Comparison of ENCODE assay signal across 20 cellular contexts in genomic region chr5:90050135-90050534, GRCh38.
"Had no signal": no experiment of that assay in that cellular context is flagged by ENCODE, and none has a peak within 500 bp of the region (broad histone marks: within the 10 kb centered on the region; RNA-seq: fewer than 3 reads in every experiment).

No MANE protein-coding gene starts in this region.

- H3K9me3 ChIP-seq: prostate gland had no signal

- H3K4me1 Mint-ChIP-seq: activated B cell treated with CpG ODN at 0.5 μM for 24 hours; activated CD4-positive, alpha-beta T cell treated with anti-CD3 and anti-CD28 coated beads, Interleukin-2, amount 10 ng/mL, durations not matched to agents 7 days and 5 days; activated naive CD8-positive, alpha-beta T cell treated with anti-CD3 and anti-CD28 coated beads, Interleukin-2, amount 10 ng/mL, durations not matched to agents 7 days and 5 days; nephron; T-helper 17 cell had no signal

- H3K4me1 ChIP-seq: heart right ventricle, prostate gland, tibial nerve had no signal

- H3K4me3 ChIP-seq: gastroesophageal sphincter, heart right ventricle, prostate gland, skin epidermis, tibial nerve had no signal

- H3K27ac ChIP-seq: brain microvascular endothelial cell, gastroesophageal sphincter, heart right ventricle, prostate gland, skin epidermis, tibial nerve had no signal

- FAIRE-seq: islet of Langerhans, TTC549 had no signal

- H3K27me3 Mint-ChIP-seq: activated CD4-positive, alpha-beta T cell treated with anti-CD3 and anti-CD28 coated beads, Interleukin-2, amount 10 ng/mL, durations not matched to agents 7 days and 5 days; activated naive CD8-positive, alpha-beta T cell treated with anti-CD3 and anti-CD28 coated beads, Interleukin-2, amount 10 ng/mL, durations not matched to agents 7 days and 5 days; dendritic cell treated with granulocyte-macrophage colony-stimulating factor and Interleukin-4, amounts not matched to agents 40 ng/mL and 50 ng/mL, for 4 days; effector memory CD8-positive, alpha-beta T cell; T-helper 17 cell had no signal

- H3K27ac Mint-ChIP-seq: activated B cell treated with CpG ODN at 0.5 μM for 24 hours; activated CD4-positive, alpha-beta T cell treated with anti-CD3 and anti-CD28 coated beads, Interleukin-2, amount 10 ng/mL, durations not matched to agents 7 days and 5 days; activated naive CD8-positive, alpha-beta T cell treated with anti-CD3 and anti-CD28 coated beads, Interleukin-2, amount 10 ng/mL, durations not matched to agents 7 days and 5 days; dendritic cell treated with granulocyte-macrophage colony-stimulating factor and Interleukin-4, amounts not matched to agents 40 ng/mL and 50 ng/mL, for 4 days; effector memory CD8-positive, alpha-beta T cell; nephron; T-helper 17 cell had no signal

- H3K36me3 ChIP-seq: brain microvascular endothelial cell, gastroesophageal sphincter, heart right ventricle, prostate gland, tibial nerve had no signal

- DNase-seq: activated B cell treated with CpG ODN at 0.5 μM for 24 hours; activated CD4-positive, alpha-beta T cell treated with anti-CD3 and anti-CD28 coated beads, Interleukin-2, amount 10 ng/mL, durations not matched to agents 7 days and 5 days; activated naive CD4-positive, alpha-beta T cell; activated naive CD8-positive, alpha-beta T cell treated with anti-CD3 and anti-CD28 coated beads, Interleukin-2, amount 10 ng/mL, durations not matched to agents 7 days and 5 days; brain microvascular endothelial cell; effector memory CD8-positive, alpha-beta T cell; heart right ventricle; nucleus accumbens; right cardiac atrium; stimulated activated CD4-positive, alpha-beta T cell treated with anti-CD3 and anti-CD28 coated beads, Interleukin-4, amount 100 ng/mL, for 24 hours; stimulated activated naive CD4-positive, alpha-beta T cell; T-helper 17 cell had no signal

- H3K4me3 Mint-ChIP-seq: activated B cell treated with CpG ODN at 0.5 μM for 24 hours; activated CD4-positive, alpha-beta T cell treated with anti-CD3 and anti-CD28 coated beads, Interleukin-2, amount 10 ng/mL, durations not matched to agents 7 days and 5 days; activated naive CD8-positive, alpha-beta T cell treated with anti-CD3 and anti-CD28 coated beads, Interleukin-2, amount 10 ng/mL, durations not matched to agents 7 days and 5 days; dendritic cell treated with granulocyte-macrophage colony-stimulating factor and Interleukin-4, amounts not matched to agents 40 ng/mL and 50 ng/mL, for 4 days; effector memory CD8-positive, alpha-beta T cell; nephron; T-helper 17 cell had no signal

- H3K36me3 Mint-ChIP-seq: activated naive CD8-positive, alpha-beta T cell treated with anti-CD3 and anti-CD28 coated beads, Interleukin-2, amount 10 ng/mL, durations not matched to agents 7 days and 5 days had no signal

- H3K27me3 ChIP-seq: brain microvascular endothelial cell, gastroesophageal sphincter, heart right ventricle, tibial nerve had no signal
